In the genomic region with DNA sequence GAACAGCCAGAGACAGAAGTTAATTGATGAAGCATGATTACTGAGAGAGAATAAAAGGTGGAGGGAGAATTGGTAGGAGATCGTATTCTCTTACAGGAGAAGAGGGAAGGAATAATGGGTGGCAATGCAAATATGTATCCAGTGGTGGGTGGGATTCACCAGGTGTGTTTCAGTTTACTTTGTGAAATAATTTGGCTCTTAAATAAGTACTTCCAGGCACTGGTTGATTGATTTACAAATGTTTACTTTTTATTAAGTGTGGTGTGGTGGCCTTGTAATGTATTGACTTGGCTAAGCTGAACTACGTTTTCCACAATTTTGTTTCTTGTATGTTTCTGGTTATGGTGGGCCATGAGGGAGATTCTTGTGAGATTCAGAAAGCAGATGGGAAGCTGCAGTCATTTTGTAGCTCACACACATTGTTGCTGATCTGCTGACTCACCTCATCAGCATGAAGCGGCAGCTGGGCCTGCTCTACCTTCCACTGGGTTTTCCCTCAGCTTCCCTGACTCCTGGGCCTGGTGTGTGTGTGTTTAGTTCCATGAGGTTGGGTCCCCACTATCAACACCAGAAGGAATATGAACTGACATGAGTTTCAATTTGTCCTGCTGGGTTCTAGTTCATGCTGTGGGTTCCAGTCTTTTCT, we compare ENCODE assay signal across 14 cellular contexts. TPM values are rescaled to one million over a fixed set of nuclear protein-coding genes. Genes with fewer than 3 reads are reported as not detected.
A peak's percentile ranks its signal among the peaks of the same experiment; 100 is the strongest.
DNase-seq lines count a peak whose midpoint lies in the region; TF ChIP-seq lines count a peak whose summit lies in the region.
"Had no signal": no experiment of that assay in that cellular context is flagged by ENCODE, and none has a peak within 500 bp of the region (broad histone marks: within the 10 kb centered on the region; RNA-seq: fewer than 3 reads in every experiment).

No MANE protein-coding gene starts in this region.

- CTCF ChIA-PET in mammary epithelial cell (lab: Charles Lee; ENCODE audit: low non-redundant PET), result no interaction called here

- H4K20me1 ChIP-seq in mammary epithelial cell (ENCODE audit: insufficient read depth, low read length), result no peaks in the 10 kb centered on the region

- H3K79me2 ChIP-seq in mammary epithelial cell (ENCODE audit: insufficient read depth, low read length), result peaks cover 10% of the 10 kb centered on the region

- TF ChIP-seq CTCF in mammary epithelial cell (conservative IDR thresholded peaks at IDR 0.05 in 1 of 2, IDR thresholded peaks at IDR 0.05 in 1 of 2; ENCODE audit: extremely low read depth in 1 of 2, insufficient read depth in 1 of 2, low read depth in 1 of 2, low read length in 2 of 2), result no peak
- no peak for TF ChIP-seq CTCF in breast epithelium (IDR thresholded peaks at IDR 0.05)
- TF ChIP-seq CTCF in fibroblast of mammary gland (conservative IDR thresholded peaks at IDR 0.05; ENCODE audit: control insufficient read depth, insufficient read depth, low read depth, low read length), result no peak

- intact Hi-C loops in mammary epithelial cell (cut with micrococcal nuclease), result loop anchor here (5.0 kb wide), 3 partner anchors 73 to 373 kb away; no protein-coding TSS in a partner anchor
- intact Hi-C loops in breast epithelium (cut with DNase I; ENCODE audit: low total_unique reads), result no loop called here

- H3K4me3 ChIP-seq in mammary epithelial cell (replicated peaks in 1 of 3; ENCODE audit: insufficient read depth in 1 of 3, low read depth in 2 of 3, low read length in 3 of 3) (no peak overlapping the region), breast epithelium (no peak overlapping the region), fibroblast of mammary gland (ENCODE audit: control insufficient read depth, low read depth, low read length) (no peak overlapping the region)
- H3K4me3 ChIP-seq: lung had no signal

- DNase-seq in mammary epithelial cell (peak; percentile 19), breast epithelium (ENCODE audit: low spot score in 2 of 2) (no peak), NCI-H774 (lab: John Stamatoyannopoulos, UW) (peak; percentile 37), fibroblast of mammary gland (ENCODE audit: low read depth) (peak; percentile 68), epidermal melanocyte (ENCODE audit: insufficient read length, low spot score) (no peak), NOMO-1 (lab: John Stamatoyannopoulos, UW; ENCODE audit: unreplicated experiment in 2 of 2) (no peak), germinal center (ENCODE audit: low spot score) (no peak), C1 segment of cervical spinal cord (lab: John Stamatoyannopoulos, UW) (no peak)
- DNase-seq: activated naive CD8-positive, alpha-beta T cell treated with anti-CD3 and anti-CD28 coated beads for 36 hours; Caco-2; cerebellar nuclear complex; erythroblast; occipital lobe had no signal

- no peak overlapping the region for H2AFZ ChIP-seq in mammary epithelial cell (ENCODE audit: low read depth, low read length)

- in situ Hi-C loops in mammary epithelial cell (cut with MboI; ENCODE audit: low sequenced_read_pairs in 2 of 2), result loop anchor here (10.0 to 25.0 kb wide), 3 partner anchors 150 to 693 kb away; no protein-coding TSS in a partner anchor

- H3K9me3 ChIP-seq in mammary epithelial cell (replicated peaks; ENCODE audit: insufficient read depth, low read length), result no peaks in the 10 kb centered on the region
- H3K9me3 ChIP-seq in breast epithelium, result no peaks in the 10 kb centered on the region

- no TSS peak for BruUV-seq in mammary epithelial cell (replicated peaks; lab: Mats Ljungman, UMichigan)

- WGBS in mammary epithelial cell (ENCODE audit: low coverage, missing lambda C conversion rate), result 100% methylated on average over 2 of the region's 3 CpGs

- H3K27ac ChIP-seq in mammary epithelial cell (ENCODE audit: insufficient read depth, low read depth, low read length) (no peak overlapping the region), breast epithelium (no peak overlapping the region)

- H3K27me3 ChIP-seq in mammary epithelial cell (ENCODE audit: insufficient read depth, low read length) (no peaks in the 10 kb centered on the region), breast epithelium (no peaks in the 10 kb centered on the region)

- no peak overlapping the region for H3K9ac ChIP-seq in mammary epithelial cell (ENCODE audit: insufficient read depth, low read length)

- TF ChIP-seq POLR2A in breast epithelium (IDR thresholded peaks at IDR 0.05), result no peak

- dilution Hi-C loops in mammary epithelial cell (cut with HindIII; ENCODE audit: low sequenced_read_pairs), result loop anchor here (5.0 to 25.0 kb wide), 2 partner anchors 293 to 693 kb away; no protein-coding TSS in a partner anchor

- H3K36me3 ChIP-seq in mammary epithelial cell (ENCODE audit: insufficient read depth, low read length) (no peaks in the 10 kb centered on the region), breast epithelium (no peaks in the 10 kb centered on the region)

- H3K4me2 ChIP-seq in mammary epithelial cell (ENCODE audit: insufficient read depth, low read depth, low read length), result no peak overlapping the region

- H3K4me1 ChIP-seq in mammary epithelial cell (ENCODE audit: insufficient read depth, low read length) (peaks cover 7% of the 10 kb centered on the region), breast epithelium (no peaks in the 10 kb centered on the region)
- H3K4me1 ChIP-seq: Caco-2 had no signal

RNA-seq across cellular contexts. Expression of a gene that starts 32.6 kb away (rescaled TPM):
- total RNA-seq in mammary epithelial cell (100 to 1,000 TPM; 464 to 468 TPM), breast epithelium (100 to 1,000 TPM; 305 to 371 (median 335) TPM)
- polyA plus RNA-seq in mammary epithelial cell, result 914 TPM
- 331 TPM for polyA minus RNA-seq in mammary epithelial cell

RNA-seq across cellular contexts. Expression of a gene that starts 47.0 kb away (rescaled TPM):
- total RNA-seq in mammary epithelial cell (100 to 1,000 TPM; 429 to 570 TPM), breast epithelium (100 to 1,000 TPM; 403 to 495 (median 444) TPM)
- 487 TPM for polyA plus RNA-seq in mammary epithelial cell
- polyA minus RNA-seq in mammary epithelial cell, result 414 TPM

Comparison
In these comparisons a context has a peak if more than half of its experiments do, and no peak if none do; other contexts are left out.
1. DNase-seq: peak in mammary epithelial cell (single experiment), NCI-H774 (single experiment) and fibroblast of mammary gland (single experiment); none in breast epithelium (0 of 2), epidermal melanocyte (single experiment), NOMO-1 (0 of 2), germinal center (single experiment) and C1 segment of cervical spinal cord (0 of 14).